20 cellular contexts compared by ENCODE assay signal in the genomic region with DNA sequence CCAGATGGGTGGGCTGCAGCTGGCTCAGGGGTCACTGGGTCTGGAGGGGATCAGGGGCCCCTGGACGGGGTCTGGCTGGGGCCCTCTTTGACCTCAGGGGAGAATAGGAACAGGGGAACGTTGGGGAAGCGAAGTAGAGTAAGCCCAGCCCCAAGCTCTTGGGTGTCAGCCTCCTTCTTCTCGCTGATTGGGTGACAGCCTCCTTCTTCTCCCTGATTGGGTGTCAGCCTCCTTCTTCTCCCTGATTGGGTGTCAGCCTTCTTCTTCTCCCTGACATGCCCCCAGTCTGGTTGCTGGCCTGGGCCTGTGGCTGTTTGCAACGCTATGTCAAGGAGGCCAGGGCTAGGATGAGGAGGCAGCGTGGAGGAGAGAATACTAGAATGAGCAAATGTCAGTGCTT.
DNase-seq lines count a peak whose midpoint lies in the region; TF ChIP-seq lines count a peak whose summit lies in the region.
"Had no signal": no experiment of that assay in that cellular context is flagged by ENCODE, and none has a peak within 500 bp of the region (broad histone marks: within the 10 kb centered on the region; RNA-seq: fewer than 3 reads in every experiment).

No MANE protein-coding gene starts in this region.

- no peaks in the 10 kb centered on the region for H3K36me3 ChIP-seq in tibial nerve
- H3K36me3 ChIP-seq: stomach had no signal

- no peaks in the 10 kb centered on the region for H3K9me3 ChIP-seq in tibial nerve
- H3K9me3 ChIP-seq: stomach had no signal

- 69 to 70% methylated on average over 6 of the region's 6 CpGs for WGBS in tibial nerve, 2 donors

- no peak overlapping the region for H3K27ac ChIP-seq in tibial nerve
- H3K27ac ChIP-seq: stomach had no signal

- H3K27me3 ChIP-seq in tibial nerve, result peaks cover 0 to 27% of the 10 kb centered on the region in 2 donors

- in situ Hi-C loops in SK-MEL-5 (cut with HindIII; ENCODE audit: low pct_unique_long_range_greater_than_20kb, low sequenced_read_pairs), result no loop called here

- no peak overlapping the region for H3K4me3 ChIP-seq in GM12865 (ENCODE audit: low read depth, low read length)
- no peak overlapping the region for H3K4me3 ChIP-seq in Jurkat, Clone E6-1 (ENCODE audit: low read length)
- no peak overlapping the region for H3K4me3 ChIP-seq in tibial nerve
- H3K4me3 ChIP-seq: stomach had no signal

- TF ChIP-seq CTCF in GM12865 (IDR thresholded peaks at IDR 0.05; ENCODE audit: insufficient read depth, low read depth, low read length, missing control alignments) (no peak), tibial nerve (IDR thresholded peaks at IDR 0.05) (no peak)

- no peak for TF ChIP-seq EP300 in tibial nerve (IDR thresholded peaks at IDR 0.05)

- DNase-seq in GM12865 (ENCODE audit: low read depth) (peak; percentile 26), SK-MEL-5 (ENCODE audit: low read depth, low spot score) (peak; percentile 48), iPS-NIHi7 (ENCODE audit: extremely low spot score) (peak; percentile 48), medulla oblongata (ENCODE audit: extremely low spot score) (no peak), globus pallidus (ENCODE audit: low spot score) (no peak), tibial nerve (ENCODE audit: low spot score in 2 of 2) (no peak)
- peak; percentile 56 for DNase-seq in Jurkat, Clone E6-1 (ENCODE audit: low read depth, low spot score)
- DNase-seq: activated CD4-positive, alpha-beta T cell treated with anti-CD3 and anti-CD28 coated beads, Interleukin-2, amount 50 U/mL, for 4 hours; activated CD4-positive, CD25-positive, alpha-beta regulatory T cell; activated effector memory CD4-positive, alpha-beta T cell treated with Interleukin-2 at 50 U/mL for 16 hours; activated naive CD8-positive, alpha-beta T cell treated with anti-CD3 and anti-CD28 coated beads, Interleukin-2, amount 10 ng/mL, durations not matched to agents 7 days and 5 days; CD4-positive, alpha-beta memory T cell; central memory CD4-positive, alpha-beta T cell; DMS53; HFFc6; IMR-90; MM.1S; NCI-H526; stomach; T-helper 9 cell had no signal

- TF ChIP-seq POLR2A in tibial nerve (IDR thresholded peaks at IDR 0.05), result no peak

- H3K4me1 ChIP-seq in tibial nerve, result no peaks in the 10 kb centered on the region
- H3K4me1 ChIP-seq: stomach had no signal

Comparison
In these comparisons a context has a peak if more than half of its experiments do, and no peak if none do; other contexts are left out.
1. DNase-seq: peak in GM12865 (single experiment), Jurkat, Clone E6-1 (single experiment), SK-MEL-5 (single experiment) and iPS-NIHi7 (single experiment); none in medulla oblongata (single experiment), globus pallidus (single experiment) and tibial nerve (0 of 2).